18 cellular contexts compared by ENCODE assay signal in genomic region chr2:42861321-42861720, GRCh38.
A peak's percentile ranks its signal among the peaks of the same experiment; 100 is the strongest.
DNase-seq lines count a peak whose midpoint lies in the region; ATAC-seq, FAIRE-seq and TF ChIP-seq lines count a peak whose summit lies in the region.
"Had no signal": no experiment of that assay in that cellular context is flagged by ENCODE, and none has a peak within 500 bp of the region (broad histone marks: within the 10 kb centered on the region; RNA-seq: fewer than 3 reads in every experiment).

No MANE protein-coding gene starts in this region.

- no peak for ATAC-seq in GM21576 (IDR thresholded peaks at IDR 0.05; ENCODE audit: unreplicated experiment)
- ATAC-seq in left lobe of liver, result no peak
- ATAC-seq: HepG2 had no signal

- no peak for TF ChIP-seq POLR2A in sigmoid colon (IDR thresholded peaks at IDR 0.05)

- H3K27me3 ChIP-seq in BLaER1 (no peaks in the 10 kb centered on the region), Karpas-422 (ENCODE audit: low read length) (0 out of 2 replicates have a peak, but pooled peaks cover 3% of the 10 kb centered on the region), sigmoid colon (no peaks in the 10 kb centered on the region)

- H3K27ac ChIP-seq in BLaER1 (peak overlapping the region; percentile 34; the same call in 1 of the 2 replicates), Karpas-422 (ENCODE audit: low read length) (no peak overlapping the region), sigmoid colon (no peak overlapping the region)

- TF ChIP-seq CTCF in sigmoid colon (IDR thresholded peaks at IDR 0.05), result no peak

- H3K4me3 ChIP-seq in BLaER1 (no peak overlapping the region), Karpas-422 (ENCODE audit: low read length) (no peak overlapping the region), sigmoid colon (no peak overlapping the region)

- no peaks in the 10 kb centered on the region for H3K79me2 ChIP-seq in Karpas-422 (ENCODE audit: low read length)

- H3K36me3 ChIP-seq in BLaER1, result no peaks in the 10 kb centered on the region
- H3K36me3 ChIP-seq in Karpas-422 (ENCODE audit: insufficient read depth, low read length), result no peaks in the 10 kb centered on the region
- no peaks in the 10 kb centered on the region for H3K36me3 ChIP-seq in sigmoid colon

- H2AFZ ChIP-seq in Karpas-422 (ENCODE audit: low read length), result no peak overlapping the region

- peaks cover 57% of the 10 kb centered on the region for H3K4me1 ChIP-seq in BLaER1
- peaks cover 9% of the 10 kb centered on the region for H3K4me1 ChIP-seq in Karpas-422 (ENCODE audit: low read length)
- peaks cover 0 to 8% (median 5%) of the 10 kb centered on the region in 4 donors for H3K4me1 ChIP-seq in sigmoid colon

- no peaks in the 10 kb centered on the region for H3K9me3 ChIP-seq in BLaER1
- no peaks in the 10 kb centered on the region for H3K9me3 ChIP-seq in Karpas-422 (ENCODE audit: low read length)
- no peaks in the 10 kb centered on the region for H3K9me3 ChIP-seq in sigmoid colon
- H3K9me3 ChIP-seq: Caco-2 had no signal

- H3K9me2 ChIP-seq in Karpas-422 (replicated peaks; ENCODE audit: insufficient read depth, low read length), result no peaks in the 10 kb centered on the region

- no peak for FAIRE-seq in frontal cortex (lab: Jason Lieb, UNC)
- FAIRE-seq: D721Med, H1, HepG2 had no signal

- H3K4me2 ChIP-seq in BLaER1 (peak overlapping the region; percentile 69), Karpas-422 (ENCODE audit: low read depth, low read length, poor library complexity, severe bottlenecking) (peak overlapping the region; percentile 20)

- WGBS in sigmoid colon, 2 donors, result 91 to 95% methylated on average over 2 of the region's 2 CpGs

- intact Hi-C loops in sigmoid colon (cut with DNase I), result no loop called here

- no peak overlapping the region for H3K9ac ChIP-seq in BLaER1
- no peak overlapping the region for H3K9ac ChIP-seq in Karpas-422 (ENCODE audit: low read length)

- no peak for TF ChIP-seq EP300 in sigmoid colon (IDR thresholded peaks at IDR 0.05)

- no peaks in the 10 kb centered on the region for H4K20me1 ChIP-seq in BLaER1
- H4K20me1 ChIP-seq in Karpas-422 (ENCODE audit: insufficient read depth, low read depth, low read length), result no peaks in the 10 kb centered on the region

- no peak for DNase-seq in Karpas-422
- peak; percentile 39 for DNase-seq in mesenteric fat pad (ENCODE audit: low spot score)
- peak; percentile 58 for DNase-seq in sigmoid colon
- no peak for DNase-seq in frontal cortex (ENCODE audit: low spot score in 2 of 2)
- DNase-seq in left lobe of liver (ENCODE audit: low spot score), result no peak
- DNase-seq: 8988T; C1 segment of cervical spinal cord; Caco-2; CD4-positive, alpha-beta T cell; DMS153; DMS79; GDM1; H9 had no signal

Comparison
In these comparisons a context has a peak if more than half of its experiments do, and no peak if none do; other contexts are left out.
1. DNase-seq: peak in mesenteric fat pad (single experiment) and sigmoid colon (single experiment); none in Karpas-422 (single experiment), frontal cortex (0 of 2) and left lobe of liver (single experiment).